ENCODE assay signal across 32 cellular contexts in the genomic region with DNA sequence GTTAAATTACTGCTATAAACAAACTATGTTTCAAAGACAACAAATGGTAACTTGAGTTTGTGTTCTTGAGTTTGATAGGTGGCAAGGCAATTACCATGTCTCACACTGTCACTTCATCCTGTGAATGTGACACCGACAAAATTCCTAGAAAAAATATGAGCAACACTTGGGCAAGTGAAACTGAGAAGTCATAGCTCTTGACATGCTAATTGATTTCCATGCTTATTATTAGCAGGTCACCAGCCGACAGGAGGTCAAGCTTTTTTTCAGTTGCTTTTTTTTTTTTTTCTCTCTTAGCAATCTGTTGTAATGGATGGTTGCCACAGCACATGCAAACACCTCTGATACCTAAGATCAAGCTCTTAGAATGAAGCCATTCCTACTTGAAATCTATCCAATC.
DNase-seq lines count a peak whose midpoint lies in the region; ATAC-seq, FAIRE-seq and TF ChIP-seq lines count a peak whose summit lies in the region.
"Had no signal": no experiment of that assay in that cellular context is flagged by ENCODE, and none has a peak within 500 bp of the region (broad histone marks: within the 10 kb centered on the region; RNA-seq: fewer than 3 reads in every experiment).

No MANE protein-coding gene starts in this region.

- H3K36me3 ChIP-seq in GM23338 (ENCODE audit: insufficient read depth) (no peaks in the 10 kb centered on the region), endothelial cell of umbilical vein (ENCODE audit: control insufficient read depth in 2 of 2, extremely low read depth in 1 of 2, insufficient read depth in 2 of 2, low read length in 2 of 2) (no peaks in the 10 kb centered on the region)
- H3K36me3 ChIP-seq: BLaER1 treated with 17β-estradiol and CSF1 and Interleukin-3, amounts not matched to agents 10 nM and 100 nM; breast epithelium; neural progenitor cell; Peyer's patch; WERI-Rb-1 had no signal

- H3K4me1 ChIP-seq in GM23338 (ENCODE audit: insufficient read depth) (peaks cover 18% of the 10 kb centered on the region), endothelial cell of umbilical vein (ENCODE audit: control insufficient read depth, extremely low read depth, insufficient read depth, low read length) (no peaks in the 10 kb centered on the region)
- H3K4me1 ChIP-seq: BLaER1 treated with 17β-estradiol and CSF1 and Interleukin-3, amounts not matched to agents 10 nM and 100 nM; breast epithelium; Caco-2; neural progenitor cell; parathyroid adenoma; Peyer's patch had no signal

- no peak overlapping the region for H3K9ac ChIP-seq in endothelial cell of umbilical vein (replicated peaks; ENCODE audit: extremely low read depth, insufficient read depth, low read length)
- H3K9ac ChIP-seq: BLaER1 treated with 17β-estradiol and CSF1 and Interleukin-3, amounts not matched to agents 10 nM and 100 nM; neural progenitor cell; parathyroid adenoma had no signal

- H3K36me3 Mint-ChIP-seq in GM23338 (ENCODE audit: low read depth), result 0 out of 3 replicates have a peak, but pooled peaks cover 4% of the 10 kb centered on the region
- H3K36me3 Mint-ChIP-seq: activated naive CD8-positive, alpha-beta T cell; neural progenitor cell; stimulated activated naive B cell treated with anti-CD40 and anti-IgM and Interleukin-4, amounts not matched to agents 10 μg/mL and 1 μg/mL and 100 μg/mL, for 72 hours; type B pancreatic cell had no signal

- H3K79me2 ChIP-seq in GM23338 (replicated peaks; ENCODE audit: insufficient read depth), result no peaks in the 10 kb centered on the region
- no peaks in the 10 kb centered on the region for H3K79me2 ChIP-seq in endothelial cell of umbilical vein (ENCODE audit: control insufficient read depth, insufficient read depth, low read length)
- H3K79me2 ChIP-seq: hepatocyte, parathyroid adenoma had no signal

- no peaks in the 10 kb centered on the region for H3F3A ChIP-seq in GM23338 (replicated peaks; ENCODE audit: low read depth)

- peaks cover 12% of the 10 kb centered on the region for H3K4me1 Mint-ChIP-seq in GM23338
- H3K4me1 Mint-ChIP-seq: stimulated activated naive B cell treated with anti-CD40 and anti-IgM and Interleukin-4, amounts not matched to agents 10 μg/mL and 1 μg/mL and 100 μg/mL, for 72 hours had no signal

- no TSS peak for BruUV-seq in endothelial cell of umbilical vein (replicated peaks; lab: Mats Ljungman, UMichigan)

- no peak overlapping the region for H3K4me3 ChIP-seq in GM23338
- H3K4me3 ChIP-seq in endothelial cell of umbilical vein (replicated peaks in 1 of 3; ENCODE audit: insufficient read depth in 1 of 3, low read depth in 1 of 3, low read length in 3 of 3), result no peak overlapping the region
- H3K4me3 ChIP-seq: BLaER1 treated with 17β-estradiol and CSF1 and Interleukin-3, amounts not matched to agents 10 nM and 100 nM; breast epithelium; hepatocyte; neural progenitor cell; Peyer's patch; skin epidermis had no signal

- TF ChIP-seq POLR2A in endothelial cell of umbilical vein (IDR thresholded peaks at IDR 0.05; ENCODE audit: low read depth, low read length), result no peak

- H3K27ac ChIP-seq in GM23338 (ENCODE audit: low read depth) (no peak overlapping the region), endothelial cell of umbilical vein (ENCODE audit: insufficient read depth, low read depth, low read length) (no peak overlapping the region), substantia nigra (ENCODE audit: low read depth, low read length, poor library complexity, severe bottlenecking) (no peak overlapping the region)
- H3K27ac ChIP-seq: 22Rv1; BLaER1 treated with 17β-estradiol and CSF1 and Interleukin-3, amounts not matched to agents 10 nM and 100 nM; breast epithelium; hepatocyte; neural progenitor cell; parathyroid adenoma; Peyer's patch; skin epidermis; WERI-Rb-1 had no signal

- no peaks in the 10 kb centered on the region for H3K9me2 ChIP-seq in GM23338 (ENCODE audit: insufficient read depth)

- H2AFZ ChIP-seq in GM23338 (no peak overlapping the region), endothelial cell of umbilical vein (ENCODE audit: low read depth, low read length) (no peak overlapping the region)
- H2AFZ ChIP-seq: hepatocyte, neural progenitor cell, parathyroid adenoma had no signal

- dilution Hi-C loops in endothelial cell of umbilical vein (cut with MboI; ENCODE audit: extremely low pct_ligation_motif_present, low sequenced_read_pairs), result no loop called here

- peaks cover 11% of the 10 kb centered on the region for H3K9me3 Mint-ChIP-seq in GM23338

- no peak overlapping the region for H3K4me3 Mint-ChIP-seq in GM23338
- H3K4me3 Mint-ChIP-seq: activated naive CD8-positive, alpha-beta T cell; stimulated activated naive B cell treated with anti-CD40 and anti-IgM and Interleukin-4, amounts not matched to agents 10 μg/mL and 1 μg/mL and 100 μg/mL, for 72 hours; type B pancreatic cell had no signal

- no peak for ATAC-seq in GM23338
- ATAC-seq: stimulated activated naive B cell treated with anti-CD40 and anti-IgM and Interleukin-4, amounts not matched to agents 10 μg/mL and 1 μg/mL and 100 μg/mL, for 72 hours had no signal

- POLR2A ChIA-PET in endothelial cell of umbilical vein (lab: Charles Lee), result no interaction called here

- H3K27me3 ChIP-seq in GM23338 (ENCODE audit: insufficient read depth), result no peaks in the 10 kb centered on the region
- no peaks in the 10 kb centered on the region for H3K27me3 ChIP-seq in endothelial cell of umbilical vein (ENCODE audit: control insufficient read depth in 2 of 2, insufficient read depth in 2 of 2, low read length in 2 of 2)
- H3K27me3 ChIP-seq: BLaER1 treated with 17β-estradiol and CSF1 and Interleukin-3, amounts not matched to agents 10 nM and 100 nM; breast epithelium; hepatocyte; neural progenitor cell; Peyer's patch had no signal

- no peak for TF ChIP-seq CTCF in GM23338 (conservative IDR thresholded peaks at IDR 0.05; ENCODE audit: low read depth in 2 of 2)
- TF ChIP-seq CTCF in endothelial cell of umbilical vein (IDR thresholded peaks at IDR 0.05; ENCODE audit: extremely low read depth in 1 of 2, insufficient read depth in 1 of 2, low read depth in 1 of 2, low read length in 2 of 2), result no peak

- no peaks in the 10 kb centered on the region for H3K27me3 Mint-ChIP-seq in GM23338 (ENCODE audit: insufficient read depth, low read depth, poor library complexity)
- H3K27me3 Mint-ChIP-seq: type B pancreatic cell had no signal

- DNase-seq in DMS 273 (lab: John Stamatoyannopoulos, UW; ENCODE audit: unreplicated experiment) (peak; percentile 56), DMS 273 treated with DMSO at 0.1 percent for 48 hours (lab: John Stamatoyannopoulos, UW) (no peak), GM23338 (ENCODE audit: low spot score) (peak; percentile 15), NCI-H2171 (lab: John Stamatoyannopoulos, UW) (peak; percentile 61), endothelial cell of umbilical vein (ENCODE audit: low read depth, low spot score) (no peak), NCI-H446 treated with DMSO at 0.1 percent for 48 hours (lab: John Stamatoyannopoulos, UW) (no peak), substantia nigra (lab: John Stamatoyannopoulos, UW) (no peak)
- DNase-seq in activated CD4-positive, CD25-positive, alpha-beta regulatory T cell (lab: John Stamatoyannopoulos, UW), result no peak
- DNase-seq: activated CD4-positive, alpha-beta T cell treated with anti-CD3 and anti-CD28 coated beads for 48 hours; activated CD8-positive, alpha-beta memory T cell treated with anti-CD3 and anti-CD28 coated beads for 24 hours; activated T-cell treated with anti-CD3 and anti-CD28 coated beads for 4 hours; anterior cingulate cortex; Caco-2; effector CD4-positive, alpha-beta T cell; NCI-H2029; NCI-H510A; Peyer's patch; retina; SIG-M5; stimulated activated naive B cell treated with anti-CD40 and anti-IgM and Interleukin-4, amounts not matched to agents 10 μg/mL and 1 μg/mL and 100 μg/mL, for 72 hours; WERI-Rb-1 had no signal

- intact Hi-C loops in endothelial cell of umbilical vein (cut with micrococcal nuclease), result no loop called here

- H3K4me2 ChIP-seq in GM23338 (no peak overlapping the region), endothelial cell of umbilical vein (ENCODE audit: insufficient read depth, low read length) (no peak overlapping the region)
- H3K4me2 ChIP-seq: BLaER1 treated with 17β-estradiol and CSF1 and Interleukin-3, amounts not matched to agents 10 nM and 100 nM; hepatocyte; neural progenitor cell had no signal

- no peak overlapping the region for H3K27ac Mint-ChIP-seq in GM23338
- H3K27ac Mint-ChIP-seq: activated naive CD8-positive, alpha-beta T cell; neural progenitor cell; stimulated activated naive B cell treated with anti-CD40 and anti-IgM and Interleukin-4, amounts not matched to agents 10 μg/mL and 1 μg/mL and 100 μg/mL, for 72 hours; type B pancreatic cell had no signal

- CTCF ChIA-PET in endothelial cell of umbilical vein (lab: Charles Lee), result interaction anchor here (0.7 to 0.8 kb wide), 2 partner anchors 62 to 241 kb away, joined by 3 to 4 read pairs; no protein-coding TSS in a partner anchor

- H4K20me1 ChIP-seq in GM23338 (replicated peaks; ENCODE audit: insufficient read depth), result no peaks in the 10 kb centered on the region
- no peaks in the 10 kb centered on the region for H4K20me1 ChIP-seq in endothelial cell of umbilical vein (replicated peaks; ENCODE audit: control insufficient read depth, extremely low read depth, insufficient read depth, low read length)
- H4K20me1 ChIP-seq: BLaER1 treated with 17β-estradiol and CSF1 and Interleukin-3, amounts not matched to agents 10 nM and 100 nM had no signal

- FAIRE-seq in endothelial cell of umbilical vein (lab: Jason Lieb, UNC), result peak; percentile 37
- FAIRE-seq: colon, GM18507 had no signal

- no peaks in the 10 kb centered on the region for H3K9me1 ChIP-seq in endothelial cell of umbilical vein (replicated peaks; ENCODE audit: control insufficient read depth, extremely low read depth, insufficient read depth, low read length)

- H3K9me3 ChIP-seq in endothelial cell of umbilical vein (replicated peaks; ENCODE audit: control insufficient read depth, insufficient read depth, low read length), result no peaks in the 10 kb centered on the region
- H3K9me3 ChIP-seq: Peyer's patch had no signal

TF ChIP-seq in GM23338, 12 proteins besides CTCF, POLR2A, EP300 and RAD21 (continues in another document):
- TF ChIP-seq ZNF331 (CRISPR knock-in tag; IDR thresholded peaks at IDR 0.05; ENCODE audit: low read depth), result no peak
- no peak for TF ChIP-seq EZH2 (IDR thresholded peaks at IDR 0.05; ENCODE audit: low read depth, unreplicated experiment)
- no peak for TF ChIP-seq CREB1 (CRISPR knock-in tag; IDR thresholded peaks at IDR 0.05; ENCODE audit: low read depth)
- no peak for TF ChIP-seq ZNF114 (CRISPR knock-in tag; IDR thresholded peaks at IDR 0.05)

TF ChIP-seq in endothelial cell of umbilical vein, 7 proteins besides CTCF, POLR2A, EP300 and RAD21 (continues in another document):
- no peak for TF ChIP-seq FOS (IDR thresholded peaks at IDR 0.05; ENCODE audit: borderline replicate concordance, insufficient read depth, low read length)
- TF ChIP-seq POLR2AphosphoS5 (IDR thresholded peaks at IDR 0.05; ENCODE audit: insufficient read depth, low read depth, low read length), result no peak
- TF ChIP-seq, protein P1, sequence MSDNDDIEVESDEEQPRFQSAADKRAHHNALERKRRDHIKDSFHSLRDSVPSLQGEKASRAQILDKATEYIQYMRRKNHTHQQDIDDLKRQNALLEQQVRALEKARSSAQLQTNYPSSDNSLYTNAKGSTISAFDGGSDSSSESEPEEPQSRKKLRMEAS (IDR thresholded peaks at IDR 0.05; ENCODE audit: insufficient read depth, insufficient read length), result no peak
- no peak for TF ChIP-seq MYC (IDR thresholded peaks at IDR 0.05; ENCODE audit: low read depth, low read length)

Comparison
In these comparisons a context has a peak if more than half of its experiments do, and no peak if none do; other contexts are left out.
1. DNase-seq: peak in DMS 273 (single experiment), GM23338 (single experiment) and NCI-H2171 (single experiment); none in DMS 273 treated with DMSO at 0.1 percent for 48 hours (single experiment), endothelial cell of umbilical vein (single experiment), activated CD4-positive, CD25-positive, alpha-beta regulatory T cell (0 of 4), NCI-H446 treated with DMSO at 0.1 percent for 48 hours (single experiment) and substantia nigra (0 of 49).